36 cellular contexts compared by ENCODE assay signal in the genomic region with DNA sequence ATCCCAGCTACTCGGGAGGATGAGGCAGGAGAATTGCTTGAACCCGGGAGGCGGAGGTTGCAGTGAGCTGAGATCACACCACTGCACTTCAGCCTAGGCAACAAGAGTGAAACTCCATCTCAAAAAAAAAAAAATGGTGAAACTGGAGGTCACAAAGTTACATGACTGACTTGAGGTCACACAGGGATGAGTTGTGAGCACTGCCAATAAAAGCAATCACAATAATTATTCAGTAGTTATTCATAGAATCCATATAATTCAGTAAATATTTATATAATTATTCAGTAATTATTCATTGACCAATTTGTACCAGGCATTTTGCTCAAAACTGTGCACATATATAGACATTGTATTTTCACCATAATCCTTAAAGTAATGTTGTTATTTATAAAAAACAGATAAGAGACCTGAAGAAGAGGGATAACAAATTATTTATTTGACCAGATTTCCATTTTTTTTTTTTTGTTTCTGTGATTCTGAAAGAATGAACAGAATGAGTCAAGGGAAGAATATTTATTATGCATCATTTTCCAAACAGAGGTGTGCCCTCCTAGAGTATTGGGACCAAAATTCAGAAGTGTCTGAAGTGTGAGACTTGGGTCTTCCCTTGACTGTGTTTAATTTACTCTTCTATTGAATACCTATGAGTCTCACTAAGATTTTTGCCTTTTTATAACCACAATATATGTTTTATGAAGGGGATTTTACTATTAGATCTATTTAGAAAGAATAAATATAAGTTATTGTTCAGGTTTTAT.
"Had no signal": no experiment of that assay in that cellular context is flagged by ENCODE, and none has a peak within 500 bp of the region (broad histone marks: within the 10 kb centered on the region; RNA-seq: fewer than 3 reads in every experiment).

No MANE protein-coding gene starts in this region.

- H3K27ac ChIP-seq: adrenal gland, body of pancreas, brain microvascular endothelial cell, breast epithelium, cardiac muscle cell, WERI-Rb-1 had no signal

- H3K27me3 ChIP-seq: body of pancreas, brain microvascular endothelial cell, breast epithelium, cardiac muscle cell had no signal

- H3K9me3 ChIP-seq: adrenal gland, body of pancreas, breast epithelium had no signal

- H3K4me3 ChIP-seq: adrenal gland, body of pancreas, breast epithelium, cardiac muscle cell had no signal

- FAIRE-seq: astrocyte had no signal

- DNase-seq: activated CD4-positive, alpha-beta memory T cell treated with anti-CD3 and anti-CD28 coated beads, Interleukin-2, amount 10 ng/mL, durations not matched to agents 7 days and 5 days; activated CD4-positive, alpha-beta T cell treated with anti-CD3 and anti-CD28 coated beads for 1 hour; activated CD4-positive, alpha-beta T cell treated with anti-CD3 and anti-CD28 coated beads for 36 hours; activated CD4-positive, alpha-beta T cell treated with anti-CD3 and anti-CD28 coated beads for 48 hours; activated CD4-positive, alpha-beta T cell treated with anti-CD3 and anti-CD28 coated beads, Interleukin-2, amount 10 ng/mL, durations not matched to agents 7 days and 5 days; activated CD4-positive, alpha-beta T cell treated with anti-CD3 and anti-CD28 coated beads, Interleukin-2, amount 50 U/mL, for 48 hours; activated CD4-positive, CD25-positive, alpha-beta regulatory T cell; activated CD8-positive, alpha-beta memory T cell treated with anti-CD3 and anti-CD28 coated beads for 24 hours; activated CD8-positive, alpha-beta memory T cell treated with anti-CD3 and anti-CD28 coated beads, Interleukin-2, amount 10 ng/mL, durations not matched to agents 7 days and 5 days; activated CD8-positive, alpha-beta memory T cell treated with anti-CD3 and anti-CD28 coated beads, Interleukin-2, amount 50 U/mL, for 48 hours; activated CD8-positive, alpha-beta T cell treated with anti-CD3 and anti-CD28 coated beads, Interleukin-2, amount 10 ng/mL, durations not matched to agents 7 days and 5 days; activated effector memory CD4-positive, alpha-beta T cell treated with anti-CD3 and anti-CD28 coated beads, Interleukin-2, amount 50 U/mL, for 16 hours; activated gamma-delta T cell treated with Interleukin-2 at 50 U/mL for 16 hours; activated naive CD4-positive, alpha-beta T cell; activated naive CD4-positive, alpha-beta T cell treated with anti-CD3 and anti-CD28 coated beads for 36 hours; activated naive CD4-positive, alpha-beta T cell treated with anti-CD3 and anti-CD28 coated beads, Interleukin-2, amount 50 U/mL, for 16 hours; activated naive CD8-positive, alpha-beta T cell treated with anti-CD3 and anti-CD28 coated beads for 36 hours; activated T-cell treated with anti-CD3 and anti-CD28 coated beads, Interleukin-2, amount 50 U/mL, for 4 hours; activated T-cell treated with anti-CD3 and anti-CD28 coated beads, Interleukin-2, amount 50 U/mL, for 72 hours; adrenal gland; amniotic stem cell; aorta; body of pancreas; brain microvascular endothelial cell; caudate nucleus; cerebellar nuclear complex; T-helper 1 cell; T-helper 9 cell; WERI-Rb-1 had no signal

- ATAC-seq: activated CD4-positive, alpha-beta T cell treated with anti-CD3 and anti-CD28 coated beads for 36 hours; activated CD4-positive, CD25-positive, alpha-beta regulatory T cell treated with anti-CD3 and anti-CD28 coated beads, Interleukin-2, amount 50 U/mL, for 24 hours; activated CD8-positive, alpha-beta memory T cell treated with anti-CD3 and anti-CD28 coated beads, Interleukin-2, amount 10 ng/mL, durations not matched to agents 7 days and 5 days; activated CD8-positive, alpha-beta T cell treated with anti-CD3 and anti-CD28 coated beads, Interleukin-2, amount 10 ng/mL, durations not matched to agents 7 days and 5 days; activated naive CD4-positive, alpha-beta T cell treated with anti-CD3 and anti-CD28 coated beads, Interleukin-2, amount 50 U/mL, for 72 hours; activated T-cell treated with anti-CD3 and anti-CD28 coated beads, Interleukin-2, amount 50 U/mL, for 4 hours; activated T-cell treated with anti-CD3 and anti-CD28 coated beads, Interleukin-2, amount 50 U/mL, for 72 hours; activated T-helper 17 cell treated with anti-CD3 and anti-CD28 coated beads, Interleukin-2, amount 50 U/mL, for 72 hours; body of pancreas; WTC11 had no signal

- H3K4me1 ChIP-seq: adrenal gland, body of pancreas, breast epithelium had no signal

- H3K36me3 ChIP-seq: adrenal gland, brain microvascular endothelial cell, breast epithelium, cardiac muscle cell, WERI-Rb-1 had no signal
